In the genomic region with DNA sequence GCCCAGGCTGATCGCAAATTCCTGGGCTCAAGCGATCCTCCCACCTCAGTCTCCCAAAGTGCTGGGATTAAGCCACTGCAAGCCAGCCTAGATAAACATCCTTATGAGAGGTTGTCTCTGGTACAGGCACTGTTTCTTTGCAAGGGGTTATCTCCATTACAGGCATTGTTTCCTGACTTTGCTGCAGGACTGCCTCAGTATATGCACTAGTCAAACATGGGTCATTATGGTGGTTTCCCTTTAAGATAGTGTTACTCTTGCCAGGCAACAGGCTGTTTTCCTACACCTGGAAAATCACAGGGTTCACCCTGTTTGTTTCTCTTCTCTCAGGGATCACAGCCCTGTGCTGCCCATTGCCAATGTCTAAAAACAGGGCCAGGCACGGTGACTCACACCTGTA, we compare ENCODE assay signal across 20 cellular contexts. TPM values are rescaled to one million over a fixed set of nuclear protein-coding genes. Genes with fewer than 3 reads are reported as not detected.
A peak's percentile ranks its signal among the peaks of the same experiment; 100 is the strongest.
DNase-seq lines count a peak whose midpoint lies in the region; ATAC-seq, FAIRE-seq and TF ChIP-seq lines count a peak whose summit lies in the region.
"Had no signal": no experiment of that assay in that cellular context is flagged by ENCODE, and none has a peak within 500 bp of the region (broad histone marks: within the 10 kb centered on the region; RNA-seq: fewer than 3 reads in every experiment).

No MANE protein-coding gene starts in this region.

- DNase-seq in HepG2 (ENCODE audit: low spot score) (no peak), right lobe of liver (no peak), pulmonary artery endothelial cell (ENCODE audit: low read depth, low spot score) (peak; percentile 47), KBM-7 (no peak), left cardiac atrium (no peak)
- DNase-seq: BE2C; Calu3; CD4-positive, alpha-beta memory T cell; GF-D8; H9; NCI-H1417 treated with DMSO at 0.1 percent for 48 hours; NCI-H1930; NCI-H345; NCI-H524 treated with DMSO at 0.1 percent for 48 hours; Peyer's patch had no signal

- H3K9me3 ChIP-seq in HepG2 (ENCODE audit: low read length) (no peaks in the 10 kb centered on the region), right lobe of liver (no peaks in the 10 kb centered on the region)
- H3K9me3 ChIP-seq: BE2C, Peyer's patch had no signal

- no peaks in the 10 kb centered on the region for H4K20me1 ChIP-seq in HepG2 (ENCODE audit: insufficient read depth, low read length)

- POLR2A ChIA-PET in HepG2 (lab: Yijun Ruan, JAX), result interaction anchor here (0.6 kb wide), 1 partner anchor 23 kb away, joined by 3 read pairs; no protein-coding TSS in a partner anchor

- H3K4me3 ChIP-seq in HepG2 (replicated peaks in 1 of 3; ENCODE audit: insufficient read depth in 1 of 3, low read depth in 2 of 3, low read length in 3 of 3) (no peak overlapping the region), right lobe of liver (no peak overlapping the region)
- H3K4me3 ChIP-seq: Peyer's patch, SJSA1 had no signal

- TF ChIP-seq RAD21 in HepG2 (CRISPR knock-in tag; IDR thresholded peaks at IDR 0.05), result no peak

- no peak overlapping the region for H2AFZ ChIP-seq in HepG2 (ENCODE audit: low read length)

- intact Hi-C loops in HepG2 (cut with micrococcal nuclease; ENCODE audit: unreplicated experiment) (no loop called here), right lobe of liver (cut with DNase I) (no loop called here), left cardiac atrium (cut with DNase I) (no loop called here)

- TF ChIP-seq CTCF in HepG2 (CRISPR knock-in tag; IDR thresholded peaks at IDR 0.05), result no peak
- no peak for TF ChIP-seq CTCF in right lobe of liver (IDR thresholded peaks at IDR 0.05)

- H3K27me3 ChIP-seq in HepG2 (ENCODE audit: control insufficient read depth in 1 of 2, insufficient read depth in 2 of 2, low read length in 2 of 2) (no peaks in the 10 kb centered on the region), right lobe of liver (no peaks in the 10 kb centered on the region)
- H3K27me3 ChIP-seq: BE2C, Peyer's patch had no signal

- ATAC-seq in HepG2 (no peak), right lobe of liver (no peak), esophagus mucosa (peak; percentile 39), SK-N-SH treated with all-trans-retinoic acid at 6 μM for 48 hours (no peak), left cardiac atrium (no peak)

- H3K27ac ChIP-seq in HepG2 (ENCODE audit: extremely low read length, insufficient read depth, low read length), result no peak overlapping the region
- H3K27ac ChIP-seq in right lobe of liver, result no peak overlapping the region
- H3K27ac ChIP-seq: SJSA1 had no signal

- H3K36me3 ChIP-seq in HepG2 (replicated peaks in 1 of 2; ENCODE audit: control insufficient read depth in 1 of 2, insufficient read depth in 2 of 2, low read length in 2 of 2) (no peaks in the 10 kb centered on the region), right lobe of liver (no peaks in the 10 kb centered on the region)
- H3K36me3 ChIP-seq: BE2C, Peyer's patch, SJSA1 had no signal

- CTCF ChIA-PET in HepG2 (lab: Yijun Ruan, JAX; ENCODE audit: low intra/inter-chr PET ratio, low total read pairs), result no interaction called here

- H3K79me2 ChIP-seq in HepG2 (ENCODE audit: insufficient read depth, low read length), result no peaks in the 10 kb centered on the region

- no peaks in the 10 kb centered on the region for H3K4me1 ChIP-seq in HepG2 (ENCODE audit: insufficient read depth, low read length)
- H3K4me1 ChIP-seq in right lobe of liver, result no peaks in the 10 kb centered on the region
- H3K4me1 ChIP-seq: BE2C had no signal

- TF ChIP-seq EP300 in HepG2 (IDR thresholded peaks at IDR 0.05; ENCODE audit: low read depth in 2 of 2, low read length in 2 of 2) (no peak), HepG2 (CRISPR knock-in tag; IDR thresholded peaks at IDR 0.05; ENCODE audit: borderline replicate concordance) (no peak)

- H3K9ac ChIP-seq in HepG2 (ENCODE audit: insufficient read depth, low read depth, low read length), result no peak overlapping the region

- no peak for FAIRE-seq in HepG2 (lab: Jason Lieb, UNC)
- FAIRE-seq: GM19239 had no signal

- in situ Hi-C loops in HepG2 (cut with HindIII; ENCODE audit: extremely low pct_ligation_motif_present, low pct_unique_long_range_greater_than_20kb) (no loop called here), KBM-7 (cut with MboI; ENCODE audit: low pct_unique_long_range_greater_than_20kb, low sequenced_read_pairs) (no loop called here)

- TF ChIP-seq POLR2A in HepG2 (IDR thresholded peaks at IDR 0.05; ENCODE audit: insufficient read depth in 1 of 2, low read depth in 2 of 2, low read length in 2 of 2) (no peak), right lobe of liver (IDR thresholded peaks at IDR 0.05) (no peak)

- 33% methylated on average over 3 of the region's 3 CpGs for WGBS in HepG2 (ENCODE audit: low lambda C conversion rate)
- 64% methylated on average over 2 of the region's 3 CpGs for WGBS in right lobe of liver (ENCODE audit: insufficient coverage, low coverage, low lambda C conversion rate, missing lambda C conversion rate)

- BruUV-seq in HepG2 (replicated peaks; lab: Mats Ljungman, UMichigan), result no TSS peak

- no peak overlapping the region for H3K4me2 ChIP-seq in HepG2 (ENCODE audit: low read depth, low read length)

RNA-seq across cellular contexts. Expression of a gene that starts 7.8 kb away (rescaled TPM):
- total RNA-seq in HepG2 (2016; rRNA removed; fragmentation: Illumina TruSeq; extraction: Trizol) (30.7 and 33.8 TPM in 2 replicates), right lobe of liver (10 to 100 TPM; 28.6 to 73.0 (median 31.3) TPM), esophagus mucosa (266 TPM), pulmonary artery endothelial cell (135 and 136 TPM in 2 replicates), left cardiac atrium (100 to 1,000 TPM; 173 to 199 TPM)
- 29.6 and 37.0 TPM in 2 replicates for total RNA-seq in HepG2 (2016; cell fraction: cytosol; rRNA removed; fragmentation: Illumina TruSeq; extraction: Trizol; ENCODE audit: low read depth)
- 31.5 and 34.4 TPM in 2 replicates for total RNA-seq in HepG2 (2016; cell fraction: insoluble cytoplasmic fraction; rRNA removed; fragmentation: Illumina TruSeq; extraction: Trizol)
- total RNA-seq in HepG2 (2016; cell fraction: membrane; rRNA removed; fragmentation: Illumina TruSeq; extraction: Trizol), result 33.2 and 41.2 TPM in 2 replicates
- total RNA-seq in HepG2 (2016; cell fraction: nucleus; rRNA removed; fragmentation: Illumina TruSeq; extraction: Trizol), result 15.1 and 15.7 TPM in 2 replicates
- 23.3 and 24.8 TPM in 2 replicates for polyA plus RNA-seq in HepG2 (2011; rRNA removed)
- 27.1 and 35.6 TPM in 2 replicates for polyA plus RNA-seq in HepG2 (2011; cell fraction: cytosol; rRNA removed)
- 29.2 and 30.5 TPM in 2 replicates for polyA plus RNA-seq in HepG2 (2011; cell fraction: nucleus; rRNA removed)
- 14.8 and 24.0 TPM in 2 replicates for polyA plus RNA-seq in HepG2 (2012)
- 31.8 and 36.4 TPM in 2 replicates for polyA plus RNA-seq in HepG2 (2016; cell fraction: cytosol; fragmentation: Illumina TruSeq; extraction: Trizol; ENCODE audit: low read depth)
- 30.6 and 31.4 TPM in 2 replicates for polyA plus RNA-seq in HepG2 (2016; cell fraction: insoluble cytoplasmic fraction; fragmentation: Illumina TruSeq; extraction: Trizol; ENCODE audit: low read depth)
- polyA plus RNA-seq in HepG2 (2016; cell fraction: membrane; fragmentation: Illumina TruSeq; extraction: Trizol; ENCODE audit: low read depth), result 32.7 and 36.2 TPM in 2 replicates
- 28.4 and 29.1 TPM in 2 replicates for polyA plus RNA-seq in HepG2 (2016; cell fraction: nucleus; fragmentation: Illumina TruSeq; extraction: Trizol; ENCODE audit: insufficient read depth, low read depth)
- polyA minus RNA-seq in HepG2 (2011; rRNA and poly(A)+ RNA removed; ENCODE audit: low replicate concordance), result 13.8 and 44.3 TPM in 2 replicates
- polyA minus RNA-seq in HepG2 (2011; cell fraction: cytosol; rRNA and poly(A)+ RNA removed), result 9.0 and 12.0 TPM in 2 replicates
- 7.7 and 8.2 TPM in 2 replicates for polyA minus RNA-seq in HepG2 (2011; cell fraction: nucleus; rRNA and poly(A)+ RNA removed)

RNA-seq across cellular contexts. Expression of a gene that starts 24.0 kb away (rescaled TPM):
- total RNA-seq in HepG2 (2016; rRNA removed; fragmentation: Illumina TruSeq; extraction: Trizol), result 21.5 and 34.3 TPM in 2 replicates
- 5.1 and 5.2 TPM in 2 replicates for total RNA-seq in HepG2 (2016; cell fraction: cytosol; rRNA removed; fragmentation: Illumina TruSeq; extraction: Trizol; ENCODE audit: low read depth)
- total RNA-seq in HepG2 (2016; cell fraction: insoluble cytoplasmic fraction; rRNA removed; fragmentation: Illumina TruSeq; extraction: Trizol), result 19.8 and 32.7 TPM in 2 replicates
- total RNA-seq in HepG2 (2016; cell fraction: membrane; rRNA removed; fragmentation: Illumina TruSeq; extraction: Trizol), result 11.2 and 15.4 TPM in 2 replicates
- 39.6 and 43.8 TPM in 2 replicates for total RNA-seq in HepG2 (2016; cell fraction: nucleus; rRNA removed; fragmentation: Illumina TruSeq; extraction: Trizol)
- polyA plus RNA-seq in HepG2 (2011; rRNA removed), result 24.6 and 27.8 TPM in 2 replicates
- polyA plus RNA-seq in HepG2 (2011; cell fraction: cytosol; rRNA removed), result 16.5 and 25.1 TPM in 2 replicates
- 19.3 and 19.4 TPM in 2 replicates for polyA plus RNA-seq in HepG2 (2011; cell fraction: nucleus; rRNA removed)
- 21.3 and 21.7 TPM in 2 replicates for polyA plus RNA-seq in HepG2 (2012)
- 1.8 and 2.0 TPM in 2 replicates for polyA plus RNA-seq in HepG2 (2016; cell fraction: cytosol; fragmentation: Illumina TruSeq; extraction: Trizol; ENCODE audit: low read depth)
- 15.5 and 15.8 TPM in 2 replicates for polyA plus RNA-seq in HepG2 (2016; cell fraction: insoluble cytoplasmic fraction; fragmentation: Illumina TruSeq; extraction: Trizol; ENCODE audit: low read depth)
- 5.3 and 5.5 TPM in 2 replicates for polyA plus RNA-seq in HepG2 (2016; cell fraction: membrane; fragmentation: Illumina TruSeq; extraction: Trizol; ENCODE audit: low read depth)
- polyA plus RNA-seq in HepG2 (2016; cell fraction: nucleus; fragmentation: Illumina TruSeq; extraction: Trizol; ENCODE audit: insufficient read depth, low read depth), result 54.2 and 59.0 TPM in 2 replicates
- polyA minus RNA-seq in HepG2 (2011; rRNA and poly(A)+ RNA removed; ENCODE audit: low replicate concordance), result 38.0 and 49.2 TPM in 2 replicates
- polyA minus RNA-seq in HepG2 (2011; cell fraction: cytosol; rRNA and poly(A)+ RNA removed), result 20.9 and 25.3 TPM in 2 replicates
- 29.5 and 36.7 TPM in 2 replicates for polyA minus RNA-seq in HepG2 (2011; cell fraction: nucleus; rRNA and poly(A)+ RNA removed)
- total RNA-seq in right lobe of liver, result 10 to 100 TPM; 17.5 to 23.3 (median 19.8) TPM
- 24.2 TPM for total RNA-seq in esophagus mucosa
- 37.9 and 47.1 TPM in 2 replicates for total RNA-seq in pulmonary artery endothelial cell
- 10 to 100 TPM; 15.3 to 23.3 TPM for total RNA-seq in left cardiac atrium

RNA-seq across cellular contexts. Expression of a gene that starts 35.6 kb away (rescaled TPM):
- 89.2 and 95.7 TPM in 2 replicates for total RNA-seq in HepG2 (2016; rRNA removed; fragmentation: Illumina TruSeq; extraction: Trizol)
- 64.5 and 65.6 TPM in 2 replicates for total RNA-seq in HepG2 (2016; cell fraction: cytosol; rRNA removed; fragmentation: Illumina TruSeq; extraction: Trizol; ENCODE audit: low read depth)
- total RNA-seq in HepG2 (2016; cell fraction: insoluble cytoplasmic fraction; rRNA removed; fragmentation: Illumina TruSeq; extraction: Trizol), result 87.9 and 107 TPM in 2 replicates
- total RNA-seq in HepG2 (2016; cell fraction: membrane; rRNA removed; fragmentation: Illumina TruSeq; extraction: Trizol), result 112 and 135 TPM in 2 replicates
- total RNA-seq in HepG2 (2016; cell fraction: nucleus; rRNA removed; fragmentation: Illumina TruSeq; extraction: Trizol), result 38.9 and 40.5 TPM in 2 replicates
- polyA plus RNA-seq in HepG2 (2011; rRNA removed), result 146 TPM in 2 replicates
- 171 and 302 TPM in 2 replicates for polyA plus RNA-seq in HepG2 (2011; cell fraction: cytosol; rRNA removed)
- polyA plus RNA-seq in HepG2 (2011; cell fraction: nucleus; rRNA removed), result 77.0 and 77.1 TPM in 2 replicates
- 133 and 141 TPM in 2 replicates for polyA plus RNA-seq in HepG2 (2012)
- 151 and 159 TPM in 2 replicates for polyA plus RNA-seq in HepG2 (2016; cell fraction: cytosol; fragmentation: Illumina TruSeq; extraction: Trizol; ENCODE audit: low read depth)
- 220 and 222 TPM in 2 replicates for polyA plus RNA-seq in HepG2 (2016; cell fraction: insoluble cytoplasmic fraction; fragmentation: Illumina TruSeq; extraction: Trizol; ENCODE audit: low read depth)
- 239 and 256 TPM in 2 replicates for polyA plus RNA-seq in HepG2 (2016; cell fraction: membrane; fragmentation: Illumina TruSeq; extraction: Trizol; ENCODE audit: low read depth)
- 118 and 123 TPM in 2 replicates for polyA plus RNA-seq in HepG2 (2016; cell fraction: nucleus; fragmentation: Illumina TruSeq; extraction: Trizol; ENCODE audit: insufficient read depth, low read depth)
- 148 and 164 TPM in 2 replicates for polyA minus RNA-seq in HepG2 (2011; rRNA and poly(A)+ RNA removed; ENCODE audit: low replicate concordance)
- 70.4 and 91.9 TPM in 2 replicates for polyA minus RNA-seq in HepG2 (2011; cell fraction: cytosol; rRNA and poly(A)+ RNA removed)
- polyA minus RNA-seq in HepG2 (2011; cell fraction: nucleus; rRNA and poly(A)+ RNA removed), result 33.3 and 40.7 TPM in 2 replicates
- total RNA-seq in right lobe of liver, result 100 to 1,000 TPM in 2 of 6 experiments, 10 to 100 TPM in 4; 39.0 to 107 (median 56.5) TPM
- 101 TPM for total RNA-seq in esophagus mucosa
- total RNA-seq in pulmonary artery endothelial cell, result 42.7 and 43.5 TPM in 2 replicates
- 100 to 1,000 TPM; 159 to 166 TPM for total RNA-seq in left cardiac atrium

RNA-seq across cellular contexts. Expression of a gene that starts 35.8 kb away (rescaled TPM):
- total RNA-seq in HepG2 (2016; rRNA removed; fragmentation: Illumina TruSeq; extraction: Trizol) (48.4 and 58.4 TPM in 2 replicates), right lobe of liver (10 to 100 TPM; 12.8 to 19.6 (median 17.2) TPM), esophagus mucosa (39.5 TPM), pulmonary artery endothelial cell (21.7 and 29.3 TPM in 2 replicates), left cardiac atrium (10 to 100 TPM; 15.6 to 30.2 TPM)
- 19.8 and 25.4 TPM in 2 replicates for total RNA-seq in HepG2 (2016; cell fraction: cytosol; rRNA removed; fragmentation: Illumina TruSeq; extraction: Trizol; ENCODE audit: low read depth)
- total RNA-seq in HepG2 (2016; cell fraction: insoluble cytoplasmic fraction; rRNA removed; fragmentation: Illumina TruSeq; extraction: Trizol), result 51.5 and 62.4 TPM in 2 replicates
- 31.1 and 36.0 TPM in 2 replicates for total RNA-seq in HepG2 (2016; cell fraction: membrane; rRNA removed; fragmentation: Illumina TruSeq; extraction: Trizol)
- total RNA-seq in HepG2 (2016; cell fraction: nucleus; rRNA removed; fragmentation: Illumina TruSeq; extraction: Trizol), result 38.3 and 50.4 TPM in 2 replicates
- 43.3 and 45.9 TPM in 2 replicates for polyA plus RNA-seq in HepG2 (2011; rRNA removed)
- 43.5 and 48.0 TPM in 2 replicates for polyA plus RNA-seq in HepG2 (2011; cell fraction: cytosol; rRNA removed)
- polyA plus RNA-seq in HepG2 (2011; cell fraction: nucleus; rRNA removed), result 49.8 and 55.0 TPM in 2 replicates
- 36.0 and 45.5 TPM in 2 replicates for polyA plus RNA-seq in HepG2 (2012)
- 20.0 and 21.6 TPM in 2 replicates for polyA plus RNA-seq in HepG2 (2016; cell fraction: cytosol; fragmentation: Illumina TruSeq; extraction: Trizol; ENCODE audit: low read depth)
- polyA plus RNA-seq in HepG2 (2016; cell fraction: insoluble cytoplasmic fraction; fragmentation: Illumina TruSeq; extraction: Trizol; ENCODE audit: low read depth), result 99.0 and 104 TPM in 2 replicates
- polyA plus RNA-seq in HepG2 (2016; cell fraction: membrane; fragmentation: Illumina TruSeq; extraction: Trizol; ENCODE audit: low read depth), result 29.9 and 32.3 TPM in 2 replicates
- polyA plus RNA-seq in HepG2 (2016; cell fraction: nucleus; fragmentation: Illumina TruSeq; extraction: Trizol; ENCODE audit: insufficient read depth, low read depth), result 76.6 and 84.9 TPM in 2 replicates
- polyA minus RNA-seq in HepG2 (2011; rRNA and poly(A)+ RNA removed; ENCODE audit: low replicate concordance), result 16.4 and 48.3 TPM in 2 replicates
- polyA minus RNA-seq in HepG2 (2011; cell fraction: cytosol; rRNA and poly(A)+ RNA removed), result 10.2 and 15.5 TPM in 2 replicates
- polyA minus RNA-seq in HepG2 (2011; cell fraction: nucleus; rRNA and poly(A)+ RNA removed), result 37.8 and 42.2 TPM in 2 replicates

RNA-seq across cellular contexts. Expression of a gene that starts 58.9 kb away (rescaled TPM):
- total RNA-seq in HepG2 (2016; rRNA removed; fragmentation: Illumina TruSeq; extraction: Trizol), result 0.01 and 0.18 TPM in 2 replicates
- 1.1 TPM in 1 of 2 replicates, not detected in the other for total RNA-seq in HepG2 (2016; cell fraction: cytosol; rRNA removed; fragmentation: Illumina TruSeq; extraction: Trizol; ENCODE audit: low read depth)
- total RNA-seq in HepG2 (2016; cell fraction: insoluble cytoplasmic fraction; rRNA removed; fragmentation: Illumina TruSeq; extraction: Trizol), result 0.45 TPM in 1 of 2 replicates, not detected in the other
- total RNA-seq in HepG2 (2016; cell fraction: membrane; rRNA removed; fragmentation: Illumina TruSeq; extraction: Trizol), result 0.93 and 0.96 TPM in 2 replicates
- 0.53 TPM in 1 of 2 replicates, not detected in the other for total RNA-seq in HepG2 (2016; cell fraction: nucleus; rRNA removed; fragmentation: Illumina TruSeq; extraction: Trizol)
- polyA plus RNA-seq in HepG2 (2011; rRNA removed), result 0.22 and 0.50 TPM in 2 replicates
- under 0.01 and 0.01 TPM in 2 replicates for polyA plus RNA-seq in HepG2 (2011; cell fraction: cytosol; rRNA removed)
- 0.02 and 0.03 TPM in 2 replicates for polyA plus RNA-seq in HepG2 (2011; cell fraction: nucleus; rRNA removed)
- 0.05 and 0.07 TPM in 2 replicates for polyA plus RNA-seq in HepG2 (2012)
- 0.51 and 1.6 TPM in 2 replicates for polyA plus RNA-seq in HepG2 (2016; cell fraction: cytosol; fragmentation: Illumina TruSeq; extraction: Trizol; ENCODE audit: low read depth)
- polyA plus RNA-seq in HepG2 (2016; cell fraction: insoluble cytoplasmic fraction; fragmentation: Illumina TruSeq; extraction: Trizol; ENCODE audit: low read depth), result not detected in 2 replicates
- 1.5 TPM in 1 of 2 replicates, not detected in the other for polyA plus RNA-seq in HepG2 (2016; cell fraction: membrane; fragmentation: Illumina TruSeq; extraction: Trizol; ENCODE audit: low read depth)
- 0.05 TPM in 1 of 2 replicates, not detected in the other for polyA plus RNA-seq in HepG2 (2016; cell fraction: nucleus; fragmentation: Illumina TruSeq; extraction: Trizol; ENCODE audit: insufficient read depth, low read depth)
- 0.02 and 0.22 TPM in 2 replicates for polyA minus RNA-seq in HepG2 (2011; rRNA and poly(A)+ RNA removed; ENCODE audit: low replicate concordance)
- polyA minus RNA-seq in HepG2 (2011; cell fraction: cytosol; rRNA and poly(A)+ RNA removed), result 0.79 TPM in 1 of 2 replicates, not detected in the other
- under 0.01 TPM in 2 replicates for polyA minus RNA-seq in HepG2 (2011; cell fraction: nucleus; rRNA and poly(A)+ RNA removed)
- total RNA-seq in right lobe of liver, result 1 to 10 TPM in 5 of 6 experiments, under 1 TPM in 1; 0.93 to 2.4 (median 1.1) TPM
- total RNA-seq in esophagus mucosa, result 4.2 TPM
- 6.7 and 9.2 TPM in 2 replicates for total RNA-seq in pulmonary artery endothelial cell
- 1 to 10 TPM; 8.0 to 8.2 TPM for total RNA-seq in left cardiac atrium
- total RNA-seq: A172 had no signal
